In the genomic region with DNA sequence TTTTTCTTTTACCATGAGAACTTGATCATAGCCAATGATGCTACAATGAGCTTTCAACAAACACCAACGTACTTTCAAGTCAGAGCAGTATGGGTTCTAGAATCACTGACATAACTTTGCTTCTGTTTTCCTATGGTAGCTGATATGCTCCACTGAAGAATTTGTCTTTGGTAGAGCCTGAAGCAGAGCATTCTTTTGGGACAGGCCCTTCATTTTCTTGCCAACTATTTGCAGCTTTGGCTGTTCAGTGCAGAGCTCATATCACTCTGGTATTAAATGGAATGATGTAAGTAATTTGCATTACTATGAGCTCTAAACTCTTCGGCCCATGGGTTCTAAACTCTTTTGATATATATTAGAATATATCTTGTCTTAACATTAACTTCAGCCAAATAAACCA, we compare ENCODE assay signal across 20 cellular contexts. TPM values are rescaled to one million over a fixed set of nuclear protein-coding genes. Genes with fewer than 3 reads are reported as not detected.
DNase-seq lines count a peak whose midpoint lies in the region; ATAC-seq and TF ChIP-seq lines count a peak whose summit lies in the region.
"Had no signal": no experiment of that assay in that cellular context is flagged by ENCODE, and none has a peak within 500 bp of the region (broad histone marks: within the 10 kb centered on the region; RNA-seq: fewer than 3 reads in every experiment).

No MANE protein-coding gene starts in this region.

- DNase-seq in IMR-90 (peak; percentile 27), cardiac fibroblast (ENCODE audit: low read depth in 2 of 2) (peak; percentile 26 to 81), left ventricle myocardium superior (no peak), aorta (no peak), medulla oblongata (ENCODE audit: extremely low spot score) (no peak), KG1 (lab: John Stamatoyannopoulos, UW) (no peak)
- DNase-seq: activated CD4-positive, alpha-beta T cell treated with anti-CD3 and anti-CD28 coated beads for 36 hours; anterior cingulate cortex; BE2C; immature natural killer cell; MM.1S; naive thymus-derived CD4-positive, alpha-beta T cell; NCI-H1694 treated with DMSO at 0.1 percent for 48 hours; NCI-H345; pancreas; stimulated activated CD4-positive, alpha-beta T cell treated with anti-CD3 and anti-CD28 coated beads, Interleukin-2, amount 100 ng/mL, for 48 hours had no signal

- no peak overlapping the region for H3K27ac ChIP-seq in IMR-90 (ENCODE audit: insufficient read depth, low read length)
- H3K27ac ChIP-seq in aorta (ENCODE audit: low read depth in 1 of 2, low read length in 2 of 2), result peak overlapping the region in 1 of 2 donors; percentile 67
- H3K27ac ChIP-seq: pancreas, vagina had no signal

- no CpG with 5 or more reads among the region's 2 CpGs for WGBS in IMR-90 (ENCODE audit: extremely low coverage in 2 of 2, insufficient read length in 1 of 2), 2 experiments
- WGBS in aorta, 2 donors, result 8 to 11% methylated on average over 2 of the region's 2 CpGs

- no peaks in the 10 kb centered on the region for H4K20me1 ChIP-seq in IMR-90 (ENCODE audit: insufficient read depth, low read length)

- H3K36me3 ChIP-seq in IMR-90 (ENCODE audit: control insufficient read depth, insufficient read depth, low read length), result no peaks in the 10 kb centered on the region
- H3K36me3 ChIP-seq in aorta (ENCODE audit: control insufficient read depth in 1 of 2, insufficient read depth in 2 of 2, low read length in 1 of 2), result no peaks in the 10 kb centered on the region
- H3K36me3 ChIP-seq: BE2C, pancreas, vagina had no signal

- H3K9me1 ChIP-seq in IMR-90 (ENCODE audit: insufficient read depth, low read length), result no peaks in the 10 kb centered on the region

- no peak overlapping the region for H2AK9ac ChIP-seq in IMR-90 (replicated peaks; ENCODE audit: low read depth, low read length, poor library complexity)

- no peak overlapping the region for H4K8ac ChIP-seq in IMR-90 (ENCODE audit: low read depth in 2 of 2, low read length in 2 of 2)

- POLR2A ChIA-PET in IMR-90 (lab: Charles Lee; ENCODE audit: unreplicated experiment), result no interaction called here

- H3K27me3 ChIP-seq in IMR-90 (ENCODE audit: control insufficient read depth, insufficient read depth, low read length) (peaks cover 2% of the 10 kb centered on the region; the same call in 1 of the 2 replicates), aorta (ENCODE audit: control insufficient read depth in 1 of 2, insufficient read depth in 2 of 2, low read length in 1 of 2) (no peaks in the 10 kb centered on the region)
- H3K27me3 ChIP-seq: pancreas, vagina had no signal

- intact Hi-C loops in IMR-90 (cut with micrococcal nuclease) (no loop called here), left ventricle myocardium superior (cut with micrococcal nuclease) (no loop called here), aorta (cut with DNase I) (loop anchor here in 1 of 2 donors (10.0 kb wide), 1 partner anchor 49 kb away; the partner anchor contains the start of gene APC)

- H3K23ac ChIP-seq in IMR-90 (ENCODE audit: low read depth, low read length), result no peak overlapping the region

- H4K91ac ChIP-seq in IMR-90 (ENCODE audit: insufficient read depth, low read depth, low read length), result no peak overlapping the region

- H3K4me3 ChIP-seq in IMR-90 (ENCODE audit: insufficient read depth, low read depth, low read length) (no peak overlapping the region), cardiac fibroblast (replicated peaks in 1 of 2; ENCODE audit: low read depth in 2 of 2, low read length in 2 of 2) (no peak overlapping the region), aorta (ENCODE audit: low read length in 2 of 2) (no peak overlapping the region)
- H3K4me3 ChIP-seq: lung, pancreas, vagina had no signal

- no peak for TF ChIP-seq CTCF in IMR-90 (conservative IDR thresholded peaks at IDR 0.05; ENCODE audit: low read depth, low read length)
- no peak for TF ChIP-seq CTCF in cardiac fibroblast (IDR thresholded peaks at IDR 0.05; ENCODE audit: low read depth, low read length)

- no peak overlapping the region for H3K14ac ChIP-seq in IMR-90 (replicated peaks; ENCODE audit: low read depth, low read length)

- H2BK15ac ChIP-seq in IMR-90 (ENCODE audit: low read depth, low read length), result no peak overlapping the region

- no peaks in the 10 kb centered on the region for H3K9me3 ChIP-seq in IMR-90 (ENCODE audit: control insufficient read depth, insufficient read depth, low read length)
- no peaks in the 10 kb centered on the region for H3K9me3 ChIP-seq in aorta (ENCODE audit: control insufficient read depth, low read length)
- H3K9me3 ChIP-seq: BE2C, pancreas, vagina had no signal

- H3K18ac ChIP-seq in IMR-90 (ENCODE audit: low read depth, low read length), result no peak overlapping the region

- H3K4me1 ChIP-seq in IMR-90 (ENCODE audit: control insufficient read depth, insufficient read depth, low read length) (no peaks in the 10 kb centered on the region), aorta (ENCODE audit: control insufficient read depth in 1 of 2, insufficient read depth in 2 of 2, low read length in 2 of 2) (peaks cover 0 to 3% of the 10 kb centered on the region in 2 donors)
- H3K4me1 ChIP-seq: pancreas, vagina had no signal

- ATAC-seq in IMR-90 (ENCODE audit: low read depth) (peak; percentile 31), left ventricle myocardium superior (peak; percentile 83), aorta (ENCODE audit: low FRiP score) (peak; percentile 52), HG02678 (IDR thresholded peaks at IDR 0.05; ENCODE audit: unreplicated experiment) (no peak)
- ATAC-seq: activated CD4-positive, alpha-beta T cell treated with anti-CD3 and anti-CD28 coated beads for 36 hours; HepG2; naive thymus-derived CD4-positive, alpha-beta T cell; pancreas had no signal

- H3K4ac ChIP-seq in IMR-90 (ENCODE audit: low read depth, low read length), result no peak overlapping the region

- H4K5ac ChIP-seq in IMR-90 (ENCODE audit: low read depth, low read length), result no peak overlapping the region

- TF ChIP-seq POLR2A in IMR-90 (IDR thresholded peaks at IDR 0.05; ENCODE audit: low read depth, low read length), result no peak

- no TSS peak for BruUV-seq in IMR-90 (replicated peaks; lab: Mats Ljungman, UMichigan)

- no peak overlapping the region for H2BK20ac ChIP-seq in IMR-90 (ENCODE audit: low read depth, low read length)

- H3K4me2 ChIP-seq in IMR-90 (ENCODE audit: low read depth, low read length), result no peak overlapping the region

- dilution Hi-C loops in IMR-90 (cut with HindIII; ENCODE audit: low sequenced_read_pairs, unreplicated experiment), result no loop called here

- H3K56ac ChIP-seq in IMR-90 (ENCODE audit: extremely low read depth, insufficient read depth, low read length), result no peak overlapping the region

- H3K79me1 ChIP-seq in IMR-90 (ENCODE audit: low read depth in 1 of 2, low read length in 2 of 2), result no peaks in the 10 kb centered on the region

- TF ChIP-seq RAD21 in IMR-90 (IDR thresholded peaks at IDR 0.05; ENCODE audit: low read length), result no peak

- H2AFZ ChIP-seq in IMR-90 (replicated peaks; ENCODE audit: low read length, poor library complexity), result no peak overlapping the region

- CTCF ChIA-PET in IMR-90 (lab: Yijun Ruan, JAX), result no interaction called here

- in situ Hi-C loops in IMR-90 (cut with MboI; ENCODE audit: low sequenced_read_pairs), result no loop called here

- no peak overlapping the region for H2BK5ac ChIP-seq in IMR-90 (ENCODE audit: low read depth, low read length, poor library complexity, severe bottlenecking)

- no peak overlapping the region for H2AK5ac ChIP-seq in IMR-90 (ENCODE audit: low read depth, low read length)

- H3K9ac ChIP-seq in IMR-90 (ENCODE audit: low read depth, low read length), result no peak overlapping the region

- H2BK120ac ChIP-seq in IMR-90 (ENCODE audit: low read depth, low read length), result no peak overlapping the region

TF ChIP-seq in IMR-90, 13 proteins besides CTCF, POLR2A, EP300 and RAD21:
- TF ChIP-seq, protein P1, sequence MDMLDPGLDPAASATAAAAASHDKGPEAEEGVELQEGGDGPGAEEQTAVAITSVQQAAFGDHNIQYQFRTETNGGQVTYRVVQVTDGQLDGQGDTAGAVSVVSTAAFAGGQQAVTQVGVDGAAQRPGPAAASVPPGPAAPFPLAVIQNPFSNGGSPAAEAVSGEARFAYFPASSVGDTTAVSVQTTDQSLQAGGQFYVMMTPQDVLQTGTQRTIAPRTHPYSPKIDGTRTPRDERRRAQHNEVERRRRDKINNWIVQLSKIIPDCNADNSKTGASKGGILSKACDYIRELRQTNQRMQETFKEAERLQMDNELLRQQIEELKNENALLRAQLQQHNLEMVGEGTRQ (IDR thresholded peaks at IDR 0.05; ENCODE audit: low read depth, low read length), result no peak
- TF ChIP-seq FOS (IDR thresholded peaks at IDR 0.05; ENCODE audit: low read depth, low read length), result no peak
- TF ChIP-seq SMC3 (IDR thresholded peaks at IDR 0.05; ENCODE audit: low read depth, low read length), result no peak
- TF ChIP-seq RCOR1 (IDR thresholded peaks at IDR 0.05; ENCODE audit: insufficient replicate concordance, low read length), result no peak
- no peak for TF ChIP-seq CEBPB (IDR thresholded peaks at IDR 0.05; ENCODE audit: low read depth, low read length)
- TF ChIP-seq MXI1 (IDR thresholded peaks at IDR 0.05; ENCODE audit: borderline replicate concordance, low read depth, low read length), result no peak
- TF ChIP-seq, protein P2, sequence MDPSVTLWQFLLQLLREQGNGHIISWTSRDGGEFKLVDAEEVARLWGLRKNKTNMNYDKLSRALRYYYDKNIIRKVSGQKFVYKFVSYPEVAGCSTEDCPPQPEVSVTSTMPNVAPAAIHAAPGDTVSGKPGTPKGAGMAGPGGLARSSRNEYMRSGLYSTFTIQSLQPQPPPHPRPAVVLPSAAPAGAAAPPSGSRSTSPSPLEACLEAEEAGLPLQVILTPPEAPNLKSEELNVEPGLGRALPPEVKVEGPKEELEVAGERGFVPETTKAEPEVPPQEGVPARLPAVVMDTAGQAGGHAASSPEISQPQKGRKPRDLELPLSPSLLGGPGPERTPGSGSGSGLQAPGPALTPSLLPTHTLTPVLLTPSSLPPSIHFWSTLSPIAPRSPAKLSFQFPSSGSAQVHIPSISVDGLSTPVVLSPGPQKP (IDR thresholded peaks at IDR 0.05; ENCODE audit: borderline replicate concordance, low read depth, low read length), result no peak
- no peak for TF ChIP-seq NFE2L2 (IDR thresholded peaks at IDR 0.05; ENCODE audit: low read depth, low read length)
- no peak for TF ChIP-seq MAFK (IDR thresholded peaks at IDR 0.05; ENCODE audit: low read depth, low read length)
- TF ChIP-seq BHLHE40 (IDR thresholded peaks at IDR 0.05; ENCODE audit: low read depth, low read length), result no peak
- no peak for TF ChIP-seq RFX5 (IDR thresholded peaks at IDR 0.05; ENCODE audit: low read depth, low read length)
- TF ChIP-seq MAZ (IDR thresholded peaks at IDR 0.05; ENCODE audit: borderline replicate concordance, low read depth, low read length), result no peak
- TF ChIP-seq CHD1 (IDR thresholded peaks at IDR 0.05; ENCODE audit: low read depth, low read length), result no peak

RNA-seq across cellular contexts. Expression of gene APC, which starts 51.8 kb away (rescaled TPM):
- total RNA-seq in IMR-90 (2012; rRNA removed) (58.4 and 76.1 TPM in 2 replicates), left ventricle myocardium superior (37.5 TPM), aorta (10 to 100 TPM; 49.8 to 51.6 TPM)
- polyA plus RNA-seq in IMR-90 (2012; rRNA removed) (7.3 and 9.4 TPM in 2 replicates), aorta (1 to 10 TPM; 2.8 to 6.5 TPM)
- polyA plus RNA-seq in IMR-90 (2012; cell fraction: cytosol; rRNA removed), result 2.5 and 3.6 TPM in 2 replicates
- 5.6 and 10.5 TPM in 2 replicates for polyA plus RNA-seq in IMR-90 (2012; cell fraction: nucleus; rRNA removed; ENCODE audit: low replicate concordance)

Comparison
In these comparisons a context has a peak if more than half of its experiments do, and no peak if none do; other contexts are left out.
1. DNase-seq: peak in IMR-90 (single experiment) and cardiac fibroblast (2 of 2); none in left ventricle myocardium superior (single experiment), aorta (0 of 2), medulla oblongata (single experiment) and KG1 (single experiment).